In the genomic region with DNA sequence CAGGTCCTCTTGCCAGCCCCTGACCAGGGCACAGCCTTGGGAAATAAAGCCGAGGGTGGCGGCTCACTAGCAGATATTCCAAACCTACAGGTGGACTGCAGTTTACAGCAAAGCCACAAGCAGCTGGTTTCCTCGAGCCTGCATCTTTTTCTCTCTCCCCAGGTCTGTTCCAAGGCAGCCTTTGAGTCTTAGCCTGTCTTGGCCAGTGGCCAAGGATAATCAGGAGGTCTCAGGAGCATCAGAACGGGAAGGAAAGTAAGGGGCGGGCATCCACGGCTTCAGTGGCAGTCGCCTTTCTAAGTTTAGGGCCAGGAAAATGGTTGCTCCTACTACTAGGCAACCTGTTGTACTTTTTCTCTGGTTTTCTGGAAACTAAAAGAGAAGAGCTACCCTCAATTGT, we compare ENCODE assay signal across 19 cellular contexts.
"Had no signal": no experiment of that assay in that cellular context is flagged by ENCODE, and none has a peak within 500 bp of the region (broad histone marks: within the 10 kb centered on the region; RNA-seq: fewer than 3 reads in every experiment).

No MANE protein-coding gene starts in this region.

- H3K36me3 ChIP-seq: colonic mucosa, esophagus muscularis mucosa, gastroesophageal sphincter, heart left ventricle, left ventricle myocardium inferior, sigmoid colon, upper lobe of right lung had no signal

- DNase-seq: activated CD4-positive, alpha-beta memory T cell treated with anti-CD3 and anti-CD28 coated beads for 36 hours; activated CD4-positive, alpha-beta T cell treated with anti-CD3 and anti-CD28 coated beads for 36 hours; activated T-cell treated with anti-CD3 and anti-CD28 coated beads for 4 hours; amygdala; body of pancreas; central memory CD4-positive, alpha-beta T cell; colonic mucosa; heart left ventricle; immature natural killer cell; kidney glomerular epithelial cell; left ventricle myocardium inferior; nephron progenitor cell; occipital lobe; posterior cingulate gyrus; sigmoid colon; stimulated activated CD4-positive, alpha-beta T cell treated with anti-CD3 and anti-CD28 coated beads, Interleukin-4, amount 100 ng/mL, for 24 hours; upper lobe of right lung had no signal

- H3K9me3 ChIP-seq: body of pancreas, colonic mucosa, esophagus muscularis mucosa, gastroesophageal sphincter, heart left ventricle, left ventricle myocardium inferior, sigmoid colon, upper lobe of right lung had no signal

- H3K27ac ChIP-seq: body of pancreas, colonic mucosa, esophagus muscularis mucosa, gastroesophageal sphincter, heart left ventricle, left ventricle myocardium inferior, sigmoid colon, upper lobe of right lung had no signal

- H3K4me1 ChIP-seq: body of pancreas, colonic mucosa, esophagus muscularis mucosa, gastroesophageal sphincter, heart left ventricle, upper lobe of right lung had no signal

- H3K4me3 ChIP-seq: body of pancreas, colonic mucosa, esophagus muscularis mucosa, gastroesophageal sphincter, heart left ventricle, left ventricle myocardium inferior, sigmoid colon, upper lobe of right lung had no signal

- H3K27me3 ChIP-seq: body of pancreas, colonic mucosa, esophagus muscularis mucosa, gastroesophageal sphincter, heart left ventricle, sigmoid colon, upper lobe of right lung had no signal
